In the genomic region with DNA sequence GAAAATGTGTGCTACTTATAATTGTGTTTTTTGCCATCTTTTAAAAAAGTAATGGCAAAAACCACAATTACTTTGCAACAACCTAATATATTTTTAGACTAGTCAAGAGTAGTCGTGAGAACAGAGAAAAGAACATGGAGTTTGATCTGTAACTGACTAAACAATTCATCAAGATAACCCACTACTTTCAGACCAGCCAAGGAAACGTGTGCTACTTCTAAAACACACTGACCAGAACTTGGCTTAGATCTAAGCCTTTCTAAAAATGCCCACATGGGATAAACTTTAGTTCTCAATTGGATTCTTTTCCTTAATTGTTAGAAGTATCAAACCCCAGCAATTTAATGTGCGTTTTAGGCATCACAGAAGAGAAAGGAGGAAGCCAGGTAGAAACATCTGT, we compare ENCODE assay signal across 13 cellular contexts. TPM values are rescaled to one million over a fixed set of nuclear protein-coding genes. Genes with fewer than 3 reads are reported as not detected.
DNase-seq lines count a peak whose midpoint lies in the region; ATAC-seq and TF ChIP-seq lines count a peak whose summit lies in the region.
"Had no signal": no experiment of that assay in that cellular context is flagged by ENCODE, and none has a peak within 500 bp of the region (broad histone marks: within the 10 kb centered on the region; RNA-seq: fewer than 3 reads in every experiment).

No MANE protein-coding gene starts in this region.

- intact Hi-C loops in lower lobe of right lung (cut with DNase I), result no loop called here

- peak overlapping the region; percentile 92 for H3K27ac ChIP-seq in lower lobe of right lung
- H3K27ac ChIP-seq in thymus (ENCODE audit: low read depth), result peak overlapping the region; percentile 76
- H3K27ac ChIP-seq: cardiac muscle cell had no signal

- H3K27me3 Mint-ChIP-seq in activated CD8-positive, alpha-beta memory T cell treated with anti-CD3 and anti-CD28 coated beads, Interleukin-2, amount 10 ng/mL, durations not matched to agents 7 days and 5 days, result no peaks in the 10 kb centered on the region
- H3K27me3 Mint-ChIP-seq in activated naive CD8-positive, alpha-beta T cell treated with anti-CD3 and anti-CD28 coated beads for 36 hours, result no peaks in the 10 kb centered on the region

- TF ChIP-seq CTCF in lower lobe of right lung (IDR thresholded peaks at IDR 0.05), result no peak

- no peaks in the 10 kb centered on the region for H3K9me3 Mint-ChIP-seq in activated CD8-positive, alpha-beta memory T cell treated with anti-CD3 and anti-CD28 coated beads, Interleukin-2, amount 10 ng/mL, durations not matched to agents 7 days and 5 days (ENCODE audit: low read depth)
- H3K9me3 Mint-ChIP-seq in activated naive CD8-positive, alpha-beta T cell treated with anti-CD3 and anti-CD28 coated beads for 36 hours, result peaks cover 3% of the 10 kb centered on the region

- peak overlapping the region; percentile 80 for H3K4me3 Mint-ChIP-seq in activated CD8-positive, alpha-beta memory T cell treated with anti-CD3 and anti-CD28 coated beads, Interleukin-2, amount 10 ng/mL, durations not matched to agents 7 days and 5 days
- peak overlapping the region; percentile 75 for H3K4me3 Mint-ChIP-seq in activated naive CD8-positive, alpha-beta T cell treated with anti-CD3 and anti-CD28 coated beads for 36 hours

- H3K27me3 ChIP-seq in lower lobe of right lung (ENCODE audit: low read depth) (no peaks in the 10 kb centered on the region), thymus (ENCODE audit: control insufficient read depth, insufficient read depth) (no peaks in the 10 kb centered on the region)
- H3K27me3 ChIP-seq: cardiac muscle cell had no signal

- peaks cover 70% of the 10 kb centered on the region for H3K4me1 Mint-ChIP-seq in activated CD8-positive, alpha-beta memory T cell treated with anti-CD3 and anti-CD28 coated beads, Interleukin-2, amount 10 ng/mL, durations not matched to agents 7 days and 5 days
- H3K4me1 Mint-ChIP-seq in activated naive CD8-positive, alpha-beta T cell treated with anti-CD3 and anti-CD28 coated beads for 36 hours, result peaks cover 88% of the 10 kb centered on the region

- peak overlapping the region; percentile 92 for H3K27ac Mint-ChIP-seq in activated CD8-positive, alpha-beta memory T cell treated with anti-CD3 and anti-CD28 coated beads, Interleukin-2, amount 10 ng/mL, durations not matched to agents 7 days and 5 days
- peak overlapping the region; percentile 95 for H3K27ac Mint-ChIP-seq in activated naive CD8-positive, alpha-beta T cell treated with anti-CD3 and anti-CD28 coated beads for 36 hours

- ATAC-seq in activated CD8-positive, alpha-beta memory T cell treated with anti-CD3 and anti-CD28 coated beads, Interleukin-2, amount 10 ng/mL, durations not matched to agents 7 days and 5 days, result no peak
- ATAC-seq in lower lobe of right lung (no peak), GM19324 (IDR thresholded peaks at IDR 0.05; ENCODE audit: low FRiP score, unreplicated experiment) (no peak)

- WGBS in thymus, result 24% methylated on average over 3 of the region's 3 CpGs

- H3K36me3 Mint-ChIP-seq in activated CD8-positive, alpha-beta memory T cell treated with anti-CD3 and anti-CD28 coated beads, Interleukin-2, amount 10 ng/mL, durations not matched to agents 7 days and 5 days, result peaks cover 53% of the 10 kb centered on the region
- H3K36me3 Mint-ChIP-seq in activated naive CD8-positive, alpha-beta T cell treated with anti-CD3 and anti-CD28 coated beads for 36 hours, result peaks cover 74% of the 10 kb centered on the region

- DNase-seq in activated CD8-positive, alpha-beta memory T cell treated with anti-CD3 and anti-CD28 coated beads, Interleukin-2, amount 10 ng/mL, durations not matched to agents 7 days and 5 days, result no peak
- no peak for DNase-seq in activated CD8-positive, alpha-beta memory T cell treated with anti-CD3 and anti-CD28 coated beads for 24 hours
- no peak for DNase-seq in activated naive CD8-positive, alpha-beta T cell treated with anti-CD3 and anti-CD28 coated beads for 36 hours
- DNase-seq in lower lobe of right lung, result no peak
- DNase-seq in GF-D8 (lab: John Stamatoyannopoulos, UW), result no peak
- no peak for DNase-seq in EL
- DNase-seq: foreskin melanocyte, Karpas-422, NCI-H226 had no signal

- CTCF ChIA-PET in activated CD8-positive, alpha-beta memory T cell treated with anti-CD3 and anti-CD28 coated beads, Interleukin-2, amount 10 ng/mL, durations not matched to agents 7 days and 5 days (lab: Charles Lee), result no interaction called here

- H3K9me3 ChIP-seq in lower lobe of right lung (no peaks in the 10 kb centered on the region), thymus (ENCODE audit: control insufficient read depth) (no peaks in the 10 kb centered on the region)

- peaks cover 7% of the 10 kb centered on the region for H3K36me3 ChIP-seq in lower lobe of right lung
- H3K36me3 ChIP-seq in thymus (ENCODE audit: control insufficient read depth, insufficient read depth), result peaks cover 28% of the 10 kb centered on the region
- H3K36me3 ChIP-seq: cardiac muscle cell had no signal

- H3K4me3 ChIP-seq in lower lobe of right lung (peak overlapping the region; percentile 57), thymus (ENCODE audit: low read length) (no peak overlapping the region)
- H3K4me3 ChIP-seq: cardiac muscle cell had no signal

- H3K4me1 ChIP-seq in lower lobe of right lung (peaks cover 43% of the 10 kb centered on the region), thymus (ENCODE audit: control insufficient read depth, insufficient read depth, low read length) (peaks cover 18% of the 10 kb centered on the region)

RNA-seq across cellular contexts. Expression of gene PECAM1, which starts 0.6 kb away (rescaled TPM):
- 100 to 1,000 TPM; 116 to 124 TPM for total RNA-seq in activated CD8-positive, alpha-beta memory T cell treated with anti-CD3 and anti-CD28 coated beads, Interleukin-2, amount 10 ng/mL, durations not matched to agents 7 days and 5 days
- total RNA-seq in activated naive CD8-positive, alpha-beta T cell treated with anti-CD3 and anti-CD28 coated beads for 36 hours, result 10 to 100 TPM; 35.6 to 37.6 TPM
- 679 TPM for total RNA-seq in lower lobe of right lung
- 42.8 TPM for polyA plus RNA-seq in thymus
- polyA plus RNA-seq: AG04450, cardiac muscle cell had no signal

RNA-seq across cellular contexts. Expression of gene MILR1, which starts 58.8 kb away (rescaled TPM):
- under 1 TPM in 1 of 2 experiments, not detected in 1; 0.82 TPM for total RNA-seq in activated CD8-positive, alpha-beta memory T cell treated with anti-CD3 and anti-CD28 coated beads, Interleukin-2, amount 10 ng/mL, durations not matched to agents 7 days and 5 days
- under 1 TPM; 0.49 to 0.68 TPM for total RNA-seq in activated naive CD8-positive, alpha-beta T cell treated with anti-CD3 and anti-CD28 coated beads for 36 hours
- 19.6 TPM for total RNA-seq in lower lobe of right lung
- polyA plus RNA-seq in thymus, result 6.2 TPM
- total RNA-seq: cardiac muscle cell had no signal
- polyA plus RNA-seq: cardiac muscle cell had no signal

Comparison
In these comparisons a context has a peak if more than half of its experiments do, and no peak if none do; other contexts are left out.
1. RNA of gene MILR1, which starts 58.8 kb away (total RNA-seq): 19.6 TPM in lower lobe of right lung (single experiment); 0.82 TPM in activated CD8-positive, alpha-beta memory T cell treated with anti-CD3 and anti-CD28 coated beads, Interleukin-2, amount 10 ng/mL, durations not matched to agents 7 days and 5 days and 0.49 to 0.68 TPM in activated naive CD8-positive, alpha-beta T cell treated with anti-CD3 and anti-CD28 coated beads for 36 hours; every median in the first group is over 10 times any median in the second.